34 cellular contexts compared by ENCODE assay signal in the genomic region with DNA sequence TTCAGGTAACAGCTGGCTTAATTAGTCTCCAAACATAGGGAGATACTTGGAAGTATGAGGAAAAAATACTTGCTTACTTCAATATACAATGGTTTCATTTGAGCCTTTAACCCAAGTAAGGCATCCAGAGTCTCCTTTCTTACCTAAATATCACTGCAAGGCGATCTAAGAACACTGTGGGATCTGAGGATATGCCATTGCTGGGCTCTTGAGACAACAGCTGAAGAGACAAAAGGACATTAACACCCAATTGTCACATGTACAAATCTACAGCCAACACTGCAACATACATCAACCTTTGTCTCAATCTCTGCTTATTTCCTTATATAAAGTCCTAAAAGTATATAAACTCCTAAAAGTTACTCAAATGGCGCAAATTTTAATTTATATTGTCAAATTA. TPM values are rescaled to one million over a fixed set of nuclear protein-coding genes. Genes with fewer than 3 reads are reported as not detected.
"Had no signal": no experiment of that assay in that cellular context is flagged by ENCODE, and none has a peak within 500 bp of the region (broad histone marks: within the 10 kb centered on the region; RNA-seq: fewer than 3 reads in every experiment).

No MANE protein-coding gene starts in this region.

- H3K27me3 Mint-ChIP-seq: activated B cell treated with CpG ODN at 0.5 μM for 24 hours; activated CD4-positive, alpha-beta T cell treated with anti-CD3 and anti-CD28 coated beads, Interleukin-2, amount 10 ng/mL, durations not matched to agents 24 days and 14 days; activated CD8-positive, alpha-beta T cell treated with anti-CD3 and anti-CD28 coated beads for 36 hours; activated naive CD8-positive, alpha-beta T cell treated with anti-CD3 and anti-CD28 coated beads for 36 hours; activated T-helper 17 cell treated with anti-CD3 and anti-CD28 coated beads, Interleukin-2, amount 50 U/mL, for 72 hours; central memory CD8-positive, alpha-beta T cell; T-cell had no signal

- H3K4me1 Mint-ChIP-seq: activated B cell treated with CpG ODN at 0.5 μM for 24 hours; activated CD4-positive, alpha-beta T cell treated with anti-CD3 and anti-CD28 coated beads, Interleukin-2, amount 10 ng/mL, durations not matched to agents 24 days and 14 days; activated T-helper 17 cell treated with anti-CD3 and anti-CD28 coated beads, Interleukin-2, amount 50 U/mL, for 72 hours; central memory CD8-positive, alpha-beta T cell; T-cell had no signal

- H3K9me3 Mint-ChIP-seq: activated B cell treated with CpG ODN at 0.5 μM for 24 hours; activated CD4-positive, alpha-beta T cell treated with anti-CD3 and anti-CD28 coated beads, Interleukin-2, amount 10 ng/mL, durations not matched to agents 24 days and 14 days; activated CD8-positive, alpha-beta T cell treated with anti-CD3 and anti-CD28 coated beads for 36 hours; activated naive CD4-positive, alpha-beta T cell treated with anti-CD3 and anti-CD28 coated beads for 36 hours; activated naive CD4-positive, alpha-beta T cell treated with anti-CD3 and anti-CD28 coated beads, Interleukin-2, amount 50 U/mL, for 72 hours; activated naive CD8-positive, alpha-beta T cell treated with anti-CD3 and anti-CD28 coated beads for 36 hours; activated T-helper 1 cell treated with anti-CD3 and anti-CD28 coated beads, Interleukin-12 subunit alpha, Interleukin-12 subunit beta, Interleukin-2, Interleukin-4 antibody, amounts not matched to agents 30 ng/mL and 10 ng/mL and 1 ng/mL, durations not matched to agents 14 hours and 24 hours and 36 hours; activated T-helper 17 cell treated with anti-CD3 and anti-CD28 coated beads, Interleukin-2, amount 50 U/mL, for 72 hours; central memory CD8-positive, alpha-beta T cell; T-cell; T-helper 2 cell treated with Interferon-gamma antibody and Interleukin-4, amounts not matched to agents 5 μg/mL and 100 μg/mL, for 36 hours had no signal

- H3K9me3 ChIP-seq: adrenal gland, body of pancreas had no signal

- DNase-seq: activated B cell treated with CpG ODN at 0.5 μM for 24 hours; activated CD4-positive, alpha-beta T cell treated with anti-CD3 and anti-CD28 coated beads for 4 hours; activated CD4-positive, alpha-beta T cell treated with anti-CD3 and anti-CD28 coated beads, Interleukin-2, amount 10 ng/mL, durations not matched to agents 24 days and 14 days; activated CD4-positive, alpha-beta T cell treated with anti-CD3 and anti-CD28 coated beads, Interleukin-2, amount 50 U/mL, for 1 hour; activated CD4-positive, alpha-beta T cell treated with anti-CD3 and anti-CD28 coated beads, Interleukin-2, amount 50 U/mL, for 4 hours; activated CD4-positive, CD25-positive, alpha-beta regulatory T cell treated with anti-CD3 and anti-CD28 coated beads, Interleukin-2, amount 50 U/mL, for 72 hours; activated CD8-positive, alpha-beta memory T cell treated with anti-CD3 and anti-CD28 coated beads, Interleukin-2, amount 50 U/mL, for 4 hours; activated CD8-positive, alpha-beta T cell treated with anti-CD3 and anti-CD28 coated beads for 36 hours; activated effector memory CD4-positive, alpha-beta T cell treated with anti-CD3 and anti-CD28 coated beads, Interleukin-2, amount 50 U/mL, for 16 hours; activated gamma-delta T cell treated with Interleukin-2 at 50 U/mL for 16 hours; activated naive CD4-positive, alpha-beta T cell; activated naive CD4-positive, alpha-beta T cell treated with anti-CD3 and anti-CD28 coated beads for 36 hours; activated naive CD4-positive, alpha-beta T cell treated with anti-CD3 and anti-CD28 coated beads, Interleukin-2, amount 50 U/mL, for 16 hours; activated naive CD8-positive, alpha-beta T cell treated with anti-CD3 and anti-CD28 coated beads for 36 hours; activated T-cell treated with anti-CD3 and anti-CD28 coated beads for 4 hours; activated T-cell treated with anti-CD3 and anti-CD28 coated beads, Interleukin-2, amount 50 U/mL, for 1 hour; activated T-cell treated with anti-CD3 and anti-CD28 coated beads, Interleukin-2, amount 50 U/mL, for 48 hours; adrenal gland; amniotic stem cell; aorta; body of pancreas; brain microvascular endothelial cell; caudate nucleus; cerebellar nuclear complex; T-cell; T-helper 2 cell; T-helper 9 cell had no signal

- H3K4me1 ChIP-seq: adrenal gland, body of pancreas had no signal

- ATAC-seq: activated CD8-positive, alpha-beta T cell treated with anti-CD3 and anti-CD28 coated beads for 36 hours; activated naive CD4-positive, alpha-beta T cell treated with anti-CD3 and anti-CD28 coated beads, Interleukin-2, amount 50 U/mL, for 72 hours; activated T-helper 17 cell treated with anti-CD3 and anti-CD28 coated beads, Interleukin-2, amount 50 U/mL, for 72 hours; body of pancreas; T-cell had no signal

- H3K27ac ChIP-seq: adrenal gland, body of pancreas, brain microvascular endothelial cell, cardiac muscle cell, VCaP had no signal

- H3K4me3 ChIP-seq: adrenal gland, body of pancreas, cardiac muscle cell had no signal

- H3K27me3 ChIP-seq: adrenal gland, body of pancreas, brain microvascular endothelial cell, cardiac muscle cell had no signal

- H3K27ac Mint-ChIP-seq: activated B cell treated with CpG ODN at 0.5 μM for 24 hours; activated CD4-positive, alpha-beta T cell treated with anti-CD3 and anti-CD28 coated beads, Interleukin-2, amount 10 ng/mL, durations not matched to agents 24 days and 14 days; activated CD8-positive, alpha-beta T cell treated with anti-CD3 and anti-CD28 coated beads for 36 hours; activated naive CD4-positive, alpha-beta T cell treated with anti-CD3 and anti-CD28 coated beads for 36 hours; activated naive CD4-positive, alpha-beta T cell treated with anti-CD3 and anti-CD28 coated beads, Interleukin-2, amount 50 U/mL, for 72 hours; activated naive CD8-positive, alpha-beta T cell treated with anti-CD3 and anti-CD28 coated beads for 36 hours; activated T-helper 1 cell treated with anti-CD3 and anti-CD28 coated beads, Interleukin-12 subunit alpha, Interleukin-12 subunit beta, Interleukin-2, Interleukin-4 antibody, amounts not matched to agents 30 ng/mL and 10 ng/mL and 1 ng/mL, durations not matched to agents 14 hours and 24 hours and 36 hours; activated T-helper 17 cell treated with anti-CD3 and anti-CD28 coated beads, Interleukin-2, amount 50 U/mL, for 72 hours; T-helper 2 cell treated with Interferon-gamma antibody and Interleukin-4, amounts not matched to agents 5 μg/mL and 100 μg/mL, for 36 hours had no signal

- H3K4me3 Mint-ChIP-seq: activated B cell treated with CpG ODN at 0.5 μM for 24 hours; activated CD4-positive, alpha-beta T cell treated with anti-CD3 and anti-CD28 coated beads, Interleukin-2, amount 10 ng/mL, durations not matched to agents 24 days and 14 days; activated CD8-positive, alpha-beta T cell treated with anti-CD3 and anti-CD28 coated beads for 36 hours; activated naive CD4-positive, alpha-beta T cell treated with anti-CD3 and anti-CD28 coated beads for 36 hours; activated naive CD8-positive, alpha-beta T cell treated with anti-CD3 and anti-CD28 coated beads for 36 hours; activated T-helper 1 cell treated with anti-CD3 and anti-CD28 coated beads, Interleukin-12 subunit alpha, Interleukin-12 subunit beta, Interleukin-2, Interleukin-4 antibody, amounts not matched to agents 30 ng/mL and 10 ng/mL and 1 ng/mL, durations not matched to agents 14 hours and 24 hours and 36 hours; activated T-helper 17 cell treated with anti-CD3 and anti-CD28 coated beads, Interleukin-2, amount 50 U/mL, for 72 hours; central memory CD8-positive, alpha-beta T cell; T-cell; T-helper 2 cell treated with Interferon-gamma antibody and Interleukin-4, amounts not matched to agents 5 μg/mL and 100 μg/mL, for 36 hours had no signal

- H3K36me3 Mint-ChIP-seq: activated naive CD4-positive, alpha-beta T cell treated with anti-CD3 and anti-CD28 coated beads, Interleukin-2, amount 50 U/mL, for 72 hours had no signal

RNA-seq across cellular contexts. Expression of a gene that starts 44.4 kb away (rescaled TPM):
- total RNA-seq: cardiac muscle cell had no signal
- polyA plus RNA-seq: cardiac muscle cell had no signal
